In the genomic region with DNA sequence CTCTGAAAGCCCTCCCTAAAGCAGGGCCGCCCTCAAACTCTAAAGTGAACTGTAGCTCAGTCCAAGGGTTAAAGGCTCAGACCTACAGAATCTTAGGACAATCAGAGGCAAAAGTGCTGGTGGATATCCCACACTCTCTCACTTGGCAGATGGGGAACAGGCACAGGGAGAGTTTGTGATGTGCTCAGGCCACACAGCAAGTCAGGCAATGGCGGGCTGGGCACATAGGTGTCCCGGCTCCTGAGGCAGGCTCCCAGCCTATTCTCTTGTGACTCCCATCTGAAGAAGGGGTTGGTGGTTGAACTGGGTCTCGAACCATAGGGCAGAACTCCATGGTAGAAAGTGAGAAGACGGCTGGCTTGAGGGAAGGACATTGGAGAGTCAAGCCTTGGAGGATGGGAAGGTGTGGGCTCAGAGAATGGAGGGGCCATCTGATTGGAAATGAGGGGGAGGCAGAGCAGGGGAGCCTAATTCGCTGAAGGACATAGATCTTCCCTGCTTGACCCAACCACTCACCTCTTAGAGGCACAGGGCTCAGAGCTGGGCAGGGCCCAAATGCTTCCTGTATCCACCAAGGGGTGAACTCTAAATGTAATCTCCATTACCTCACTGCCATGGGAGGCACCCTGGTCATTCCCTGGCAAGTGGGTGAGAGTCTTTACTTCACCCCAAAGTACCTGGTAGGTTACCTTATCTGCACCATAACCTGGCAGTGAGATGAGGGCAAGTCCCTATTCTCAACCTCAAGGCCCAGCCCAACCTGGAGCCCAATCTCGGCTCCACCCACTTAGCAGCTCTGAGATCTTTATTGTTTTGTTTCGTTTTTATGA, we compare ENCODE assay signal across 14 cellular contexts. TPM values are rescaled to one million over a fixed set of nuclear protein-coding genes. Genes with fewer than 3 reads are reported as not detected.
DNase-seq lines count a peak whose midpoint lies in the region; ATAC-seq and TF ChIP-seq lines count a peak whose summit lies in the region.
"Had no signal": no experiment of that assay in that cellular context is flagged by ENCODE, and none has a peak within 500 bp of the region (broad histone marks: within the 10 kb centered on the region; RNA-seq: fewer than 3 reads in every experiment).

No MANE protein-coding gene starts in this region.

- no peak for TF ChIP-seq POLR2A in testis (IDR thresholded peaks at IDR 0.05)

- H3K9me3 Mint-ChIP-seq in CD8-positive, alpha-beta memory T cell, result no peaks in the 10 kb centered on the region
- no peaks in the 10 kb centered on the region for H3K9me3 Mint-ChIP-seq in T-helper 1 cell treated with Interleukin-12 subunit alpha and Interleukin-12 subunit beta and Interleukin-4 antibody, amounts not matched to agents 30 μg/mL and 1 μg/mL, for 36 hours
- no peaks in the 10 kb centered on the region for H3K9me3 Mint-ChIP-seq in progenitor cell of endocrine pancreas (ENCODE audit: low read depth)

- H3K9me3 ChIP-seq in CD8-positive, alpha-beta memory T cell (ENCODE audit: low read length), result no peaks in the 10 kb centered on the region
- H3K9me3 ChIP-seq in left ventricle myocardium inferior (replicated peaks), result no peaks in the 10 kb centered on the region
- no peaks in the 10 kb centered on the region for H3K9me3 ChIP-seq in testis
- H3K9me3 ChIP-seq: vagina had no signal

- POLR2A ChIA-PET in CD8-positive, alpha-beta memory T cell (lab: Charles Lee), result no interaction called here

- TF ChIP-seq CTCF in left ventricle myocardium inferior (IDR thresholded peaks at IDR 0.05; ENCODE audit: borderline replicate concordance) (no peak), progenitor cell of endocrine pancreas (IDR thresholded peaks at IDR 0.05; ENCODE audit: unreplicated experiment) (no peak), testis (IDR thresholded peaks at IDR 0.05) (no peak)

- H3K4me3 Mint-ChIP-seq in CD8-positive, alpha-beta memory T cell, result peak overlapping the region in 2 of 7 donors; percentile 60 to 70
- peak overlapping the region; percentile 30 for H3K4me3 Mint-ChIP-seq in T-helper 1 cell treated with Interleukin-12 subunit alpha and Interleukin-12 subunit beta and Interleukin-4 antibody, amounts not matched to agents 30 μg/mL and 1 μg/mL, for 36 hours
- no peak overlapping the region for H3K4me3 Mint-ChIP-seq in progenitor cell of endocrine pancreas (ENCODE audit: low read depth)

- no peaks in the 10 kb centered on the region for H3K27me3 Mint-ChIP-seq in CD8-positive, alpha-beta memory T cell
- H3K27me3 Mint-ChIP-seq in T-helper 1 cell treated with Interleukin-12 subunit alpha and Interleukin-12 subunit beta and Interleukin-4 antibody, amounts not matched to agents 30 μg/mL and 1 μg/mL, for 36 hours (ENCODE audit: low read depth), result peaks cover 15% of the 10 kb centered on the region
- peaks cover 4% of the 10 kb centered on the region for H3K27me3 Mint-ChIP-seq in progenitor cell of endocrine pancreas

- no peak overlapping the region for H3K4me3 ChIP-seq in CD8-positive, alpha-beta memory T cell (ENCODE audit: low read length)
- H3K4me3 ChIP-seq in left ventricle myocardium inferior (no peak overlapping the region), testis (no peak overlapping the region)
- H3K4me3 ChIP-seq: dorsolateral prefrontal cortex, SJSA1, vagina had no signal

- WGBS in testis, 2 donors, result 85 to 91% methylated on average over 8 of the region's 8 CpGs

- peak overlapping the region in 7 of 8 donors; percentile 22 to 83 (median 78) for H3K27ac Mint-ChIP-seq in CD8-positive, alpha-beta memory T cell
- H3K27ac Mint-ChIP-seq in T-helper 1 cell treated with Interleukin-12 subunit alpha and Interleukin-12 subunit beta and Interleukin-4 antibody, amounts not matched to agents 30 μg/mL and 1 μg/mL, for 36 hours, result peak overlapping the region; percentile 74
- peak overlapping the region; percentile 23 for H3K27ac Mint-ChIP-seq in progenitor cell of endocrine pancreas

- no peak overlapping the region for H3K27ac ChIP-seq in CD8-positive, alpha-beta memory T cell (ENCODE audit: low read depth, low read length)
- H3K27ac ChIP-seq in left ventricle myocardium inferior (replicated peaks) (no peak overlapping the region), testis (no peak overlapping the region)
- H3K27ac ChIP-seq: SJSA1, vagina had no signal

- H3K27me3 ChIP-seq in CD8-positive, alpha-beta memory T cell (ENCODE audit: insufficient read depth, low read length, poor library complexity, severe bottlenecking), result no peaks in the 10 kb centered on the region
- H3K27me3 ChIP-seq in left ventricle myocardium inferior (ENCODE audit: low read depth) (no peaks in the 10 kb centered on the region), testis (no peaks in the 10 kb centered on the region)
- H3K27me3 ChIP-seq: dorsolateral prefrontal cortex, SJSA1, vagina had no signal

- DNase-seq in CD8-positive, alpha-beta memory T cell, result peak in 2 of 5 donors; percentile 15 to 29
- DNase-seq in left ventricle myocardium inferior, result peak; percentile 11
- no peak for DNase-seq in progenitor cell of endocrine pancreas (ENCODE audit: low spot score, unreplicated experiment)
- DNase-seq in testis, result no peak
- DNase-seq in cerebellum (ENCODE audit: low spot score), result no peak
- DNase-seq in amniotic stem cell (lab: John Stamatoyannopoulos, UW), result no peak
- DNase-seq: amygdala, mesenchymal stem cell, NCI-H2171 treated with DMSO at 0.1 percent for 48 hours had no signal

- ATAC-seq in HG02759 (IDR thresholded peaks at IDR 0.05; ENCODE audit: unreplicated experiment), result no peak

- CTCF ChIA-PET in CD8-positive, alpha-beta memory T cell (lab: Charles Lee), result no interaction called here

- intact Hi-C loops in left ventricle myocardium inferior (cut with micrococcal nuclease) (loop anchor here (10.0 kb wide), 1 partner anchor 79 kb away; no protein-coding TSS in a partner anchor), testis (cut with DNase I; ENCODE audit: low total_unique reads) (no loop called here)

- no peaks in the 10 kb centered on the region for H3K36me3 ChIP-seq in CD8-positive, alpha-beta memory T cell (ENCODE audit: insufficient read depth, low read length)
- H3K36me3 ChIP-seq in left ventricle myocardium inferior, result no peaks in the 10 kb centered on the region
- no peaks in the 10 kb centered on the region for H3K36me3 ChIP-seq in testis (ENCODE audit: low read depth, missing control alignments)
- H3K36me3 ChIP-seq: vagina had no signal

- H3K36me3 Mint-ChIP-seq in CD8-positive, alpha-beta memory T cell, result peaks cover 0 to 4% (median 0%) of the 10 kb centered on the region in 3 donors
- H3K36me3 Mint-ChIP-seq in T-helper 1 cell treated with Interleukin-12 subunit alpha and Interleukin-12 subunit beta and Interleukin-4 antibody, amounts not matched to agents 30 μg/mL and 1 μg/mL, for 36 hours (ENCODE audit: low read depth), result no peaks in the 10 kb centered on the region
- H3K36me3 Mint-ChIP-seq in progenitor cell of endocrine pancreas (ENCODE audit: insufficient read depth), result no peaks in the 10 kb centered on the region

- peaks cover 20% of the 10 kb centered on the region for H3K4me1 ChIP-seq in CD8-positive, alpha-beta memory T cell (ENCODE audit: insufficient read depth, low read length)
- peaks cover 34% of the 10 kb centered on the region for H3K4me1 ChIP-seq in left ventricle myocardium inferior
- peaks cover 14% of the 10 kb centered on the region for H3K4me1 ChIP-seq in testis

- H3K4me1 Mint-ChIP-seq in CD8-positive, alpha-beta memory T cell, result peaks cover 28 to 51% (median 46%) of the 10 kb centered on the region in 3 donors
- H3K4me1 Mint-ChIP-seq in T-helper 1 cell treated with Interleukin-12 subunit alpha and Interleukin-12 subunit beta and Interleukin-4 antibody, amounts not matched to agents 30 μg/mL and 1 μg/mL, for 36 hours (ENCODE audit: low read depth), result peaks cover 37% of the 10 kb centered on the region
- peaks cover 42% of the 10 kb centered on the region for H3K4me1 Mint-ChIP-seq in progenitor cell of endocrine pancreas (ENCODE audit: low read depth)

RNA-seq across cellular contexts. Expression of gene ZMIZ1, which starts 4.9 kb away (rescaled TPM):
- 10 to 100 TPM; 34.7 to 36.3 TPM for total RNA-seq in CD8-positive, alpha-beta memory T cell
- polyA plus RNA-seq in CD8-positive, alpha-beta memory T cell, result 8.0 TPM
- total RNA-seq in left ventricle myocardium inferior (55.9 TPM), progenitor cell of endocrine pancreas (81.6 and 85.2 TPM in 2 replicates), testis (10 to 100 TPM; 18.8 to 22.0 TPM), cerebellum (53.4 TPM)
- polyA plus RNA-seq in testis (ENCODE audit: insufficient read depth, low read depth, low replicate concordance), result 15.2 TPM

Comparison
In these comparisons a context has a peak if more than half of its experiments do, and no peak if none do; other contexts are left out.
1. H3K27ac Mint-ChIP-seq: peak in every context shown above with its lines; median percentile 78 in CD8-positive, alpha-beta memory T cell; 74 in T-helper 1 cell treated with Interleukin-12 subunit alpha and Interleukin-12 subunit beta and Interleukin-4 antibody, amounts not matched to agents 30 μg/mL and 1 μg/mL, for 36 hours; 23 in progenitor cell of endocrine pancreas.